In the genomic region with DNA sequence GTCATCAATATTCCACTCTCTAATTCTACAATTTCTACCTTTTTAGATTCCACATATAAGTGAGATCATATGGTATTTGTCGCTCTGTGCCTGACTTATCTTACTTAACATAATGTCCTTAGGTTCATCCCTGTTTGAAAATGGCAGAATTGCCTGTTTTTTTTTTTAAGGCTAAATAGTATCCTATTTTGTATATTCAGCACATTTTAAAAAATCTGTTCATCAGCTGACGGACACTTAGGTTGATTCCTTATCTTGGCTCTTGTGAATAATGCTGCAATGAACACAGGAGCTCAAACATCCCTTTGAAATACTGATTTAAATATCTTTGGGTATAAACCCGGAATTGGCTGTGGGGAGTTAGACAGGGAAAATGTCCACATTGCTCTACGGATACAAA, we compare ENCODE assay signal across 25 cellular contexts.
DNase-seq lines count a peak whose midpoint lies in the region; ATAC-seq, FAIRE-seq and TF ChIP-seq lines count a peak whose summit lies in the region.
"Had no signal": no experiment of that assay in that cellular context is flagged by ENCODE, and none has a peak within 500 bp of the region (broad histone marks: within the 10 kb centered on the region; RNA-seq: fewer than 3 reads in every experiment).

No MANE protein-coding gene starts in this region.

- no peak for FAIRE-seq in HepG2 (lab: Jason Lieb, UNC)
- FAIRE-seq in astrocyte (lab: Jason Lieb, UNC): peak; percentile 39
- FAIRE-seq: GM12878, GM12892, GM18507 had no signal

- H3K9ac ChIP-seq in HepG2 (ENCODE audit: insufficient read depth, low read depth, low read length) (no peak overlapping the region), astrocyte (ENCODE audit: low read length) (no peak overlapping the region), colonic mucosa (ENCODE audit: low read depth in 2 of 2, low read length in 2 of 2) (no peak overlapping the region)
- H3K9ac ChIP-seq: BLaER1 had no signal

- no peaks in the 10 kb centered on the region for H3K36me3 Mint-ChIP-seq in astrocyte (ENCODE audit: low read depth, unreplicated experiment)
- H3K36me3 Mint-ChIP-seq: CD14-positive monocyte; CD4-positive, alpha-beta memory T cell; CD4-positive, CD25-positive, alpha-beta regulatory T cell; CD8-positive, alpha-beta memory T cell had no signal

- H3K4me1 Mint-ChIP-seq in astrocyte (ENCODE audit: low read depth, unreplicated experiment): peaks cover 17% of the 10 kb centered on the region
- H3K4me1 Mint-ChIP-seq: CD4-positive, CD25-positive, alpha-beta regulatory T cell had no signal

- POLR2A ChIA-PET in HepG2 (lab: Yijun Ruan, JAX): no interaction called here

- TF ChIP-seq POLR2A in HepG2 (IDR thresholded peaks at IDR 0.05; ENCODE audit: insufficient read depth in 1 of 2, low read depth in 2 of 2, low read length in 2 of 2) (no peak), right lobe of liver (IDR thresholded peaks at IDR 0.05) (no peak)

- TF ChIP-seq CTCF in HepG2 (CRISPR knock-in tag; IDR thresholded peaks at IDR 0.05) (no peak), right lobe of liver (IDR thresholded peaks at IDR 0.05) (no peak), astrocyte (IDR thresholded peaks at IDR 0.05; ENCODE audit: insufficient read depth, low read depth, low read length) (no peak), colonic mucosa (IDR thresholded peaks at IDR 0.05) (no peak)

- no peak overlapping the region for H3K27ac ChIP-seq in HepG2 (ENCODE audit: extremely low read length, insufficient read depth, low read length)
- H3K27ac ChIP-seq in right lobe of liver: no peak overlapping the region
- no peak overlapping the region for H3K27ac ChIP-seq in astrocyte (ENCODE audit: low read depth, low read length)
- H3K27ac ChIP-seq in colonic mucosa: no peak overlapping the region
- H3K27ac ChIP-seq: 22Rv1, BLaER1 had no signal

- in situ Hi-C loops in HepG2 (cut with HindIII; ENCODE audit: extremely low pct_ligation_motif_present, low pct_unique_long_range_greater_than_20kb): no loop called here

- CTCF ChIA-PET in HepG2 (lab: Yijun Ruan, JAX; ENCODE audit: low intra/inter-chr PET ratio, low total read pairs): no interaction called here

- no peak overlapping the region for H3K4me3 Mint-ChIP-seq in astrocyte (ENCODE audit: unreplicated experiment)
- H3K4me3 Mint-ChIP-seq: CD14-positive monocyte; CD4-positive, alpha-beta memory T cell; CD4-positive, CD25-positive, alpha-beta regulatory T cell; CD8-positive, alpha-beta memory T cell had no signal

- TF ChIP-seq RAD21 in HepG2 (CRISPR knock-in tag; IDR thresholded peaks at IDR 0.05): no peak

- H3K27me3 Mint-ChIP-seq in astrocyte (ENCODE audit: low read depth, unreplicated experiment): no peaks in the 10 kb centered on the region

- no peak for TF ChIP-seq EP300 in HepG2 (IDR thresholded peaks at IDR 0.05; ENCODE audit: low read depth in 2 of 2, low read length in 2 of 2)
- TF ChIP-seq EP300 in HepG2 (CRISPR knock-in tag; IDR thresholded peaks at IDR 0.05; ENCODE audit: borderline replicate concordance): no peak

- BruUV-seq in HepG2 (replicated peaks; lab: Mats Ljungman, UMichigan): no TSS peak

- no peaks in the 10 kb centered on the region for H3K9me3 ChIP-seq in HepG2 (ENCODE audit: low read length)
- no peaks in the 10 kb centered on the region for H3K9me3 ChIP-seq in right lobe of liver
- H3K9me3 ChIP-seq in astrocyte (ENCODE audit: insufficient read depth, low read depth, low read length): no peaks in the 10 kb centered on the region
- no peaks in the 10 kb centered on the region for H3K9me3 ChIP-seq in colonic mucosa
- H3K9me3 ChIP-seq: BE2C, BLaER1 had no signal

- intact Hi-C loops in HepG2 (cut with micrococcal nuclease; ENCODE audit: unreplicated experiment): no loop called here
- intact Hi-C loops in right lobe of liver (cut with DNase I): no loop called here
- intact Hi-C loops in colonic mucosa (cut with DNase I): no loop called here

- H3K9me3 Mint-ChIP-seq in astrocyte (ENCODE audit: unreplicated experiment): no peaks in the 10 kb centered on the region
- H3K9me3 Mint-ChIP-seq: CD8-positive, alpha-beta memory T cell had no signal

- no peaks in the 10 kb centered on the region for H4K20me1 ChIP-seq in HepG2 (ENCODE audit: insufficient read depth, low read length)
- no peaks in the 10 kb centered on the region for H4K20me1 ChIP-seq in astrocyte (ENCODE audit: insufficient read depth, low read length)
- H4K20me1 ChIP-seq: BLaER1 had no signal

- no peaks in the 10 kb centered on the region for H3K4me1 ChIP-seq in HepG2 (ENCODE audit: insufficient read depth, low read length)
- H3K4me1 ChIP-seq in right lobe of liver: no peaks in the 10 kb centered on the region
- peaks cover 14% of the 10 kb centered on the region for H3K4me1 ChIP-seq in astrocyte (ENCODE audit: insufficient read depth, low read length)
- no peaks in the 10 kb centered on the region for H3K4me1 ChIP-seq in colonic mucosa
- H3K4me1 ChIP-seq: BE2C had no signal

- no peak overlapping the region for H2AFZ ChIP-seq in HepG2 (ENCODE audit: low read length)
- H2AFZ ChIP-seq in astrocyte (ENCODE audit: low read depth, low read length): no peak overlapping the region

- 92% methylated on average over 4 of the region's 4 CpGs for WGBS in HepG2 (ENCODE audit: low lambda C conversion rate)
- 88% methylated on average over 4 of the region's 4 CpGs for WGBS in right lobe of liver (ENCODE audit: insufficient coverage, low coverage, low lambda C conversion rate, missing lambda C conversion rate)

- H3K27ac Mint-ChIP-seq in astrocyte (ENCODE audit: unreplicated experiment): no peak overlapping the region
- H3K27ac Mint-ChIP-seq: CD4-positive, alpha-beta memory T cell; CD4-positive, CD25-positive, alpha-beta regulatory T cell; CD8-positive, alpha-beta memory T cell had no signal

- H3K4me2 ChIP-seq in HepG2 (ENCODE audit: low read depth, low read length): no peak overlapping the region
- H3K4me2 ChIP-seq in astrocyte (ENCODE audit: low read length): no peak overlapping the region
- H3K4me2 ChIP-seq: BLaER1 had no signal

- ATAC-seq in HepG2 (no peak), right lobe of liver (no peak)
- ATAC-seq: GM12878 had no signal

- no peaks in the 10 kb centered on the region for H3K36me3 ChIP-seq in HepG2 (replicated peaks in 1 of 2; ENCODE audit: control insufficient read depth in 1 of 2, insufficient read depth in 2 of 2, low read length in 2 of 2)
- H3K36me3 ChIP-seq in right lobe of liver: no peaks in the 10 kb centered on the region
- H3K36me3 ChIP-seq in astrocyte (ENCODE audit: insufficient read depth, low read length): no peaks in the 10 kb centered on the region
- H3K36me3 ChIP-seq in colonic mucosa: no peaks in the 10 kb centered on the region
- H3K36me3 ChIP-seq: BE2C, BLaER1 had no signal

- DNase-seq in HepG2 (ENCODE audit: low spot score) (no peak), right lobe of liver (no peak), astrocyte (ENCODE audit: low read depth) (no peak), colonic mucosa (no peak), Kasumi-1 (lab: John Stamatoyannopoulos, UW) (no peak)
- DNase-seq: ACHN; BE2C; C1 segment of cervical spinal cord; CD4-positive, alpha-beta memory T cell; CD4-positive, CD25-positive, alpha-beta regulatory T cell; CD8-positive, alpha-beta memory T cell; COR-L47; DMS 273 treated with DMSO at 0.1 percent for 48 hours; DMS153; DMS53; DMS79; DND-41; EL; GDM1 had no signal

- H3K79me2 ChIP-seq in HepG2 (ENCODE audit: insufficient read depth, low read length): no peaks in the 10 kb centered on the region
- no peaks in the 10 kb centered on the region for H3K79me2 ChIP-seq in astrocyte (ENCODE audit: insufficient read depth, low read length)

- H3K27me3 ChIP-seq in HepG2 (ENCODE audit: control insufficient read depth in 1 of 2, insufficient read depth in 2 of 2, low read length in 2 of 2): no peaks in the 10 kb centered on the region
- H3K27me3 ChIP-seq in right lobe of liver: no peaks in the 10 kb centered on the region
- no peaks in the 10 kb centered on the region for H3K27me3 ChIP-seq in astrocyte (ENCODE audit: insufficient read depth, low read length)
- H3K27me3 ChIP-seq in colonic mucosa: no peaks in the 10 kb centered on the region
- H3K27me3 ChIP-seq: BLaER1 had no signal

- no peak overlapping the region for H3K4me3 ChIP-seq in HepG2 (replicated peaks in 1 of 3; ENCODE audit: insufficient read depth in 1 of 3, low read depth in 2 of 3, low read length in 3 of 3)
- H3K4me3 ChIP-seq in right lobe of liver: no peak overlapping the region
- no peak overlapping the region for H3K4me3 ChIP-seq in astrocyte (ENCODE audit: insufficient read depth, low read depth, low read length)
- H3K4me3 ChIP-seq in colonic mucosa: no peak overlapping the region
- H3K4me3 ChIP-seq: BLaER1, GM12878 had no signal

TF ChIP-seq in HepG2, 621 proteins besides CTCF, POLR2A, EP300 and RAD21 (continues in another document):
- TF ChIP-seq CBX1 (IDR thresholded peaks at IDR 0.05; ENCODE audit: low read depth): no peak
- no peak for TF ChIP-seq ZNF891 (CRISPR knock-in tag; IDR thresholded peaks at IDR 0.05)
- TF ChIP-seq TRAFD1 (CRISPR knock-in tag; IDR thresholded peaks at IDR 0.05; ENCODE audit: borderline replicate concordance): no peak
- TF ChIP-seq ATM (IDR thresholded peaks at IDR 0.05; ENCODE audit: borderline replicate concordance): no peak
- TF ChIP-seq MAFF (IDR thresholded peaks at IDR 0.05; ENCODE audit: low read depth, low read length): peak; percentile 70
- no peak for TF ChIP-seq ATAD3A (CRISPR knock-in tag; IDR thresholded peaks at IDR 0.05)
- no peak for TF ChIP-seq ZNF225 (CRISPR knock-in tag; IDR thresholded peaks at IDR 0.05)
- TF ChIP-seq ZZZ3 (CRISPR knock-in tag; IDR thresholded peaks at IDR 0.05; ENCODE audit: borderline replicate concordance): no peak
- no peak for TF ChIP-seq RBM39 (IDR thresholded peaks at IDR 0.05; ENCODE audit: low read depth, low read length, poor library complexity, severe bottlenecking)
- TF ChIP-seq BORCS8-MEF2B (CRISPR knock-in tag; IDR thresholded peaks at IDR 0.05): no peak
- TF ChIP-seq MAFK (conservative IDR thresholded peaks at IDR 0.05 in 1 of 2, IDR thresholded peaks at IDR 0.05 in 1 of 2; ENCODE audit: low read length in 2 of 2): peak; percentile 51 to 78
- no peak for TF ChIP-seq HNRNPLL (IDR thresholded peaks at IDR 0.05; ENCODE audit: low read depth, low read length, poor library complexity, severe bottlenecking)
